Comparison of ENCODE assay signal across 1 cellular context in genomic region chr1:40153073-40153770, GRCh38.
TF ChIP-seq lines count a peak whose summit lies in the region.

No MANE protein-coding gene starts in this region.

TF ChIP-seq in HepG2, 621 proteins besides CTCF, POLR2A, EP300 and RAD21 (continued from another document):
- no peak for TF ChIP-seq ZBTB14 (CRISPR knock-in tag; IDR thresholded peaks at IDR 0.05)
TF ChIP-seq in HepG2: peak in this region for 7.
